In genomic region chr6:97049254-97050004, GRCh38 we compare ENCODE assay signal across 9 cellular contexts.
DNase-seq lines count a peak whose midpoint lies in the region; ATAC-seq and TF ChIP-seq lines count a peak whose summit lies in the region.
"Had no signal": no experiment of that assay in that cellular context is flagged by ENCODE, and none has a peak within 500 bp of the region (broad histone marks: within the 10 kb centered on the region; RNA-seq: fewer than 3 reads in every experiment).

No MANE protein-coding gene starts in this region.

- no peaks in the 10 kb centered on the region for H3K27me3 ChIP-seq in aorta (ENCODE audit: control insufficient read depth in 1 of 2, insufficient read depth in 2 of 2, low read length in 1 of 2)

- H3K4me3 ChIP-seq in aorta (ENCODE audit: low read length in 2 of 2), result no peak overlapping the region

- H3K4me1 Mint-ChIP-seq in natural killer cell treated with Interleukin-12 subunit alpha and Interleukin-12 subunit beta and Interleukin-15 and Interleukin-18, amount 100 ng/mL, for 72 hours (ENCODE audit: low read depth in 2 of 2), result peaks cover 3 to 5% of the 10 kb centered on the region in 2 donors
- H3K4me1 Mint-ChIP-seq in natural killer cell (no peaks in the 10 kb centered on the region), progenitor cell of endocrine pancreas (ENCODE audit: low read depth) (peaks cover 7% of the 10 kb centered on the region)

- 77 to 78% methylated on average over 8 of the region's 8 CpGs for WGBS in aorta, 2 donors

- no peak for TF ChIP-seq CTCF in natural killer cell (IDR thresholded peaks at IDR 0.05)
- TF ChIP-seq CTCF in progenitor cell of endocrine pancreas (IDR thresholded peaks at IDR 0.05; ENCODE audit: unreplicated experiment), result no peak

- no peak for ATAC-seq in natural killer cell treated with Interleukin-12 subunit alpha and Interleukin-12 subunit beta and Interleukin-15 and Interleukin-18, amount 100 ng/mL, for 72 hours
- ATAC-seq in natural killer cell, result no peak
- peak; percentile 98 for ATAC-seq in HG02973 (IDR thresholded peaks at IDR 0.05; ENCODE audit: unreplicated experiment)
- ATAC-seq in aorta (ENCODE audit: low FRiP score), result no peak

- H3K4me3 Mint-ChIP-seq in natural killer cell treated with Interleukin-12 subunit alpha and Interleukin-12 subunit beta and Interleukin-15 and Interleukin-18, amount 100 ng/mL, for 72 hours, result peak overlapping the region; percentile 4
- H3K4me3 Mint-ChIP-seq in natural killer cell, result no peak overlapping the region
- no peak overlapping the region for H3K4me3 Mint-ChIP-seq in progenitor cell of endocrine pancreas (ENCODE audit: low read depth)

- H3K36me3 ChIP-seq in aorta (ENCODE audit: control insufficient read depth in 1 of 2, insufficient read depth in 2 of 2, low read length in 1 of 2), result no peaks in the 10 kb centered on the region

- H3K9me3 Mint-ChIP-seq in natural killer cell treated with Interleukin-12 subunit alpha and Interleukin-12 subunit beta and Interleukin-15 and Interleukin-18, amount 100 ng/mL, for 72 hours, result no peaks in the 10 kb centered on the region
- H3K9me3 Mint-ChIP-seq in natural killer cell, result no peaks in the 10 kb centered on the region
- H3K9me3 Mint-ChIP-seq in progenitor cell of endocrine pancreas (ENCODE audit: low read depth), result no peaks in the 10 kb centered on the region

- DNase-seq in natural killer cell treated with Interleukin-12 subunit alpha and Interleukin-12 subunit beta and Interleukin-15 and Interleukin-18, amount 100 ng/mL, for 72 hours (ENCODE audit: low spot score), result no peak
- no peak for DNase-seq in natural killer cell
- DNase-seq in RKO (ENCODE audit: low spot score), result peak; percentile 21
- peak; percentile 20 for DNase-seq in kidney tubule cell (ENCODE audit: low spot score)
- no peak for DNase-seq in progenitor cell of endocrine pancreas (ENCODE audit: low spot score, unreplicated experiment)
- DNase-seq in aorta, result no peak
- no peak for DNase-seq in HT-29 (ENCODE audit: low spot score)
- DNase-seq: DND-41 had no signal

- H3K27me3 Mint-ChIP-seq in natural killer cell treated with Interleukin-12 subunit alpha and Interleukin-12 subunit beta and Interleukin-15 and Interleukin-18, amount 100 ng/mL, for 72 hours, result no peaks in the 10 kb centered on the region
- H3K27me3 Mint-ChIP-seq in natural killer cell (ENCODE audit: low read depth in 2 of 2), result no peaks in the 10 kb centered on the region
- no peaks in the 10 kb centered on the region for H3K27me3 Mint-ChIP-seq in progenitor cell of endocrine pancreas

- intact Hi-C loops in natural killer cell (cut with micrococcal nuclease), result no loop called here
- intact Hi-C loops in aorta (cut with DNase I), result loop anchor here (5.0 kb wide), 3 partner anchors 422 to 507 kb away; no protein-coding TSS in a partner anchor

- peak overlapping the region in 1 of 2 donors; percentile 51 for H3K27ac Mint-ChIP-seq in natural killer cell treated with Interleukin-12 subunit alpha and Interleukin-12 subunit beta and Interleukin-15 and Interleukin-18, amount 100 ng/mL, for 72 hours
- no peak overlapping the region for H3K27ac Mint-ChIP-seq in natural killer cell
- no peak overlapping the region for H3K27ac Mint-ChIP-seq in progenitor cell of endocrine pancreas

- no peaks in the 10 kb centered on the region for H3K9me3 ChIP-seq in aorta (ENCODE audit: control insufficient read depth, low read length)

- no peak overlapping the region for H3K27ac ChIP-seq in aorta (ENCODE audit: low read depth in 1 of 2, low read length in 2 of 2)

- no peaks in the 10 kb centered on the region for H3K36me3 Mint-ChIP-seq in natural killer cell treated with Interleukin-12 subunit alpha and Interleukin-12 subunit beta and Interleukin-15 and Interleukin-18, amount 100 ng/mL, for 72 hours
- H3K36me3 Mint-ChIP-seq in natural killer cell (no peaks in the 10 kb centered on the region), progenitor cell of endocrine pancreas (ENCODE audit: insufficient read depth) (no peaks in the 10 kb centered on the region)

- H3K4me1 ChIP-seq in aorta (ENCODE audit: control insufficient read depth in 1 of 2, insufficient read depth in 2 of 2, low read length in 2 of 2), result peaks cover 0 to 2% of the 10 kb centered on the region in 2 donors

Comparison
In these comparisons a context has a peak if more than half of its experiments do, and no peak if none do; other contexts are left out.
1. DNase-seq: peak in RKO (single experiment) and kidney tubule cell (single experiment); none in natural killer cell treated with Interleukin-12 subunit alpha and Interleukin-12 subunit beta and Interleukin-15 and Interleukin-18, amount 100 ng/mL, for 72 hours (single experiment), natural killer cell (single experiment), progenitor cell of endocrine pancreas (single experiment), aorta (0 of 2) and HT-29 (single experiment).